ENCODE assay signal across 19 cellular contexts in genomic region chr7:6571160-6571779, GRCh38. TPM values are rescaled to one million over a fixed set of nuclear protein-coding genes. Genes with fewer than 3 reads are reported as not detected.
DNase-seq lines count a peak whose midpoint lies in the region; ATAC-seq and TF ChIP-seq lines count a peak whose summit lies in the region.
"Had no signal": no experiment of that assay in that cellular context is flagged by ENCODE, and none has a peak within 500 bp of the region (broad histone marks: within the 10 kb centered on the region; RNA-seq: fewer than 3 reads in every experiment).

No MANE protein-coding gene starts in this region.

- H3K36me3 Mint-ChIP-seq in activated CD8-positive, alpha-beta T cell treated with anti-CD3 and anti-CD28 coated beads for 36 hours (ENCODE audit: low read depth) = no peaks in the 10 kb centered on the region
- H3K36me3 Mint-ChIP-seq in activated CD8-positive, alpha-beta T cell treated with anti-CD3 and anti-CD28 coated beads, Interleukin-2, amount 10 ng/mL, durations not matched to agents 7 days and 5 days (ENCODE audit: low read depth) = no peaks in the 10 kb centered on the region
- no peaks in the 10 kb centered on the region for H3K36me3 Mint-ChIP-seq in stimulated activated memory B cell treated with anti-CD40 and anti-IgM and Interleukin-4, amounts not matched to agents 10 μg/mL and 1 μg/mL and 100 μg/mL, for 72 hours
- H3K36me3 Mint-ChIP-seq: CD8-positive, alpha-beta memory T cell had no signal

- no peak overlapping the region for H3K4me3 ChIP-seq in RWPE2 (ENCODE audit: severe bottlenecking)
- H3K4me3 ChIP-seq: MG63, thyroid gland had no signal

- ATAC-seq in activated CD8-positive, alpha-beta T cell treated with anti-CD3 and anti-CD28 coated beads for 36 hours = peak; percentile 42
- ATAC-seq in activated CD8-positive, alpha-beta T cell treated with anti-CD3 and anti-CD28 coated beads, Interleukin-2, amount 10 ng/mL, durations not matched to agents 7 days and 5 days = no peak
- ATAC-seq in GM21717 (IDR thresholded peaks at IDR 0.05; ENCODE audit: unreplicated experiment) (peak; percentile 63), RWPE2 (ENCODE audit: low read depth) (peak; percentile 42; the same call in 2 of the 3 replicates), HG03342 (IDR thresholded peaks at IDR 0.05; ENCODE audit: unreplicated experiment) (no peak)
- peak; percentile 31 for ATAC-seq in stimulated activated memory B cell treated with anti-CD40 and anti-IgM and Interleukin-4, amounts not matched to agents 10 μg/mL and 1 μg/mL and 100 μg/mL, for 72 hours

- H3K27me3 ChIP-seq in RWPE2 (ENCODE audit: insufficient read depth, poor library complexity, severe bottlenecking) = no peaks in the 10 kb centered on the region
- H3K27me3 ChIP-seq: MG63, neutrophil, thyroid gland had no signal

- no peak for DNase-seq in activated CD8-positive, alpha-beta T cell treated with anti-CD3 and anti-CD28 coated beads for 36 hours
- DNase-seq in activated CD8-positive, alpha-beta T cell treated with anti-CD3 and anti-CD28 coated beads, Interleukin-2, amount 10 ng/mL, durations not matched to agents 7 days and 5 days = no peak
- DNase-seq in RWPE2 (ENCODE audit: low spot score) (no peak), T1000 (lab: John Stamatoyannopoulos, UW) (no peak)
- DNase-seq in activated CD8-positive, alpha-beta memory T cell treated with anti-CD3 and anti-CD28 coated beads, Interleukin-2, amount 50 U/mL, for 48 hours = no peak
- DNase-seq: activated CD8-positive, alpha-beta memory T cell treated with anti-CD3 and anti-CD28 coated beads for 24 hours; CD8-positive, alpha-beta memory T cell; EL; head of caudate nucleus; MG63; SHP77; T-helper 1 cell; thyroid gland had no signal

- H3K4me1 Mint-ChIP-seq in activated CD8-positive, alpha-beta T cell treated with anti-CD3 and anti-CD28 coated beads for 36 hours (ENCODE audit: low read depth) = peaks cover 6% of the 10 kb centered on the region
- peaks cover 7% of the 10 kb centered on the region for H3K4me1 Mint-ChIP-seq in activated CD8-positive, alpha-beta T cell treated with anti-CD3 and anti-CD28 coated beads, Interleukin-2, amount 10 ng/mL, durations not matched to agents 7 days and 5 days (ENCODE audit: low read depth)
- H3K4me1 Mint-ChIP-seq in stimulated activated memory B cell treated with anti-CD40 and anti-IgM and Interleukin-4, amounts not matched to agents 10 μg/mL and 1 μg/mL and 100 μg/mL, for 72 hours = no peaks in the 10 kb centered on the region

- POLR2A ChIA-PET in activated CD8-positive, alpha-beta T cell treated with anti-CD3 and anti-CD28 coated beads for 36 hours (lab: Charles Lee) = no interaction called here
- POLR2A ChIA-PET in activated CD8-positive, alpha-beta T cell treated with anti-CD3 and anti-CD28 coated beads, Interleukin-2, amount 10 ng/mL, durations not matched to agents 7 days and 5 days (lab: Charles Lee) = interaction anchor here (0.6 kb wide), 1 partner anchor 743 kb away, joined by 3 read pairs; no protein-coding TSS in a partner anchor

- H3K9me3 Mint-ChIP-seq in activated CD8-positive, alpha-beta T cell treated with anti-CD3 and anti-CD28 coated beads for 36 hours = no peaks in the 10 kb centered on the region
- no peaks in the 10 kb centered on the region for H3K9me3 Mint-ChIP-seq in activated CD8-positive, alpha-beta T cell treated with anti-CD3 and anti-CD28 coated beads, Interleukin-2, amount 10 ng/mL, durations not matched to agents 7 days and 5 days (ENCODE audit: insufficient read depth)
- H3K9me3 Mint-ChIP-seq in stimulated activated memory B cell treated with anti-CD40 and anti-IgM and Interleukin-4, amounts not matched to agents 10 μg/mL and 1 μg/mL and 100 μg/mL, for 72 hours = no peaks in the 10 kb centered on the region
- H3K9me3 Mint-ChIP-seq: CD8-positive, alpha-beta memory T cell had no signal

- no peaks in the 10 kb centered on the region for H3K4me1 ChIP-seq in RWPE2 (ENCODE audit: insufficient read depth, poor library complexity, severe bottlenecking)
- H3K4me1 ChIP-seq: thyroid gland had no signal

- CTCF ChIA-PET in activated CD8-positive, alpha-beta T cell treated with anti-CD3 and anti-CD28 coated beads for 36 hours (lab: Charles Lee) = interaction anchor here (0.5 to 2.5 kb wide), 2 partner anchors 12 to 16 kb away, joined by 3 to 8 read pairs; no protein-coding TSS in a partner anchor
- CTCF ChIA-PET in activated CD8-positive, alpha-beta T cell treated with anti-CD3 and anti-CD28 coated beads, Interleukin-2, amount 10 ng/mL, durations not matched to agents 7 days and 5 days (lab: Charles Lee) = interaction anchor here (0.8 to 0.9 kb wide), 2 partner anchors 12 to 13 kb away, joined by 3 to 4 read pairs; no protein-coding TSS in a partner anchor

- H3K4me3 Mint-ChIP-seq in activated CD8-positive, alpha-beta T cell treated with anti-CD3 and anti-CD28 coated beads for 36 hours = no peak overlapping the region
- no peak overlapping the region for H3K4me3 Mint-ChIP-seq in activated CD8-positive, alpha-beta T cell treated with anti-CD3 and anti-CD28 coated beads, Interleukin-2, amount 10 ng/mL, durations not matched to agents 7 days and 5 days
- H3K4me3 Mint-ChIP-seq in stimulated activated memory B cell treated with anti-CD40 and anti-IgM and Interleukin-4, amounts not matched to agents 10 μg/mL and 1 μg/mL and 100 μg/mL, for 72 hours = no peak overlapping the region
- H3K4me3 Mint-ChIP-seq: CD8-positive, alpha-beta memory T cell had no signal

- intact Hi-C loops in activated CD8-positive, alpha-beta T cell treated with anti-CD3 and anti-CD28 coated beads for 36 hours (cut with micrococcal nuclease) = no loop called here

- TF ChIP-seq CTCF in activated CD8-positive, alpha-beta T cell treated with anti-CD3 and anti-CD28 coated beads for 36 hours (IDR thresholded peaks at IDR 0.05) = no peak
- TF ChIP-seq CTCF in RWPE2 (IDR thresholded peaks at IDR 0.05; ENCODE audit: poor library complexity, severe bottlenecking) = no peak

- H3K9me3 ChIP-seq in RWPE2 (ENCODE audit: severe bottlenecking) = no peaks in the 10 kb centered on the region
- H3K9me3 ChIP-seq: neutrophil, thyroid gland had no signal

- no peak overlapping the region for H3K27ac Mint-ChIP-seq in activated CD8-positive, alpha-beta T cell treated with anti-CD3 and anti-CD28 coated beads for 36 hours
- H3K27ac Mint-ChIP-seq in activated CD8-positive, alpha-beta T cell treated with anti-CD3 and anti-CD28 coated beads, Interleukin-2, amount 10 ng/mL, durations not matched to agents 7 days and 5 days = no peak overlapping the region
- H3K27ac Mint-ChIP-seq in stimulated activated memory B cell treated with anti-CD40 and anti-IgM and Interleukin-4, amounts not matched to agents 10 μg/mL and 1 μg/mL and 100 μg/mL, for 72 hours = no peak overlapping the region
- H3K27ac Mint-ChIP-seq: CD8-positive, alpha-beta memory T cell had no signal

- H3K36me3 ChIP-seq in RWPE2 (ENCODE audit: low read depth) = no peaks in the 10 kb centered on the region
- H3K36me3 ChIP-seq: MG63, neutrophil, thyroid gland had no signal

- H3K27ac ChIP-seq in RWPE2 (ENCODE audit: poor library complexity, severe bottlenecking) = no peak overlapping the region
- H3K27ac ChIP-seq: neutrophil, thyroid gland, VCaP had no signal

- no peaks in the 10 kb centered on the region for H3K27me3 Mint-ChIP-seq in activated CD8-positive, alpha-beta T cell treated with anti-CD3 and anti-CD28 coated beads for 36 hours
- H3K27me3 Mint-ChIP-seq in activated CD8-positive, alpha-beta T cell treated with anti-CD3 and anti-CD28 coated beads, Interleukin-2, amount 10 ng/mL, durations not matched to agents 7 days and 5 days (ENCODE audit: low read depth) = peaks cover 2% of the 10 kb centered on the region
- peaks cover 23% of the 10 kb centered on the region for H3K27me3 Mint-ChIP-seq in stimulated activated memory B cell treated with anti-CD40 and anti-IgM and Interleukin-4, amounts not matched to agents 10 μg/mL and 1 μg/mL and 100 μg/mL, for 72 hours

RNA-seq across cellular contexts. Expression of gene ZDHHC4, which starts 6.0 kb away (rescaled TPM):
- total RNA-seq in activated CD8-positive, alpha-beta T cell treated with anti-CD3 and anti-CD28 coated beads for 36 hours = 10 to 100 TPM; 27.8 to 32.0 TPM
- 10 to 100 TPM; 29.3 to 35.7 TPM for total RNA-seq in activated CD8-positive, alpha-beta T cell treated with anti-CD3 and anti-CD28 coated beads, Interleukin-2, amount 10 ng/mL, durations not matched to agents 7 days and 5 days

RNA-seq across cellular contexts. Expression of gene INTS15, which starts 18.6 kb away (rescaled TPM):
- total RNA-seq in activated CD8-positive, alpha-beta T cell treated with anti-CD3 and anti-CD28 coated beads for 36 hours = 10 to 100 TPM; 26.8 to 29.8 TPM
- 10 to 100 TPM; 40.9 to 42.7 TPM for total RNA-seq in activated CD8-positive, alpha-beta T cell treated with anti-CD3 and anti-CD28 coated beads, Interleukin-2, amount 10 ng/mL, durations not matched to agents 7 days and 5 days

RNA-seq across cellular contexts. Expression of gene GRID2IP, which starts 20.0 kb away (rescaled TPM):
- total RNA-seq in activated CD8-positive, alpha-beta T cell treated with anti-CD3 and anti-CD28 coated beads for 36 hours = under 1 TPM; 0.18 to 0.23 TPM
- under 1 TPM in 1 of 2 experiments, not detected in 1; 0.21 TPM for total RNA-seq in activated CD8-positive, alpha-beta T cell treated with anti-CD3 and anti-CD28 coated beads, Interleukin-2, amount 10 ng/mL, durations not matched to agents 7 days and 5 days
- total RNA-seq: cardiac septum had no signal

RNA-seq across cellular contexts. Expression of gene ZNF853, which starts 44.1 kb away (rescaled TPM):
- 1 to 10 TPM; 1.3 to 1.8 TPM for total RNA-seq in activated CD8-positive, alpha-beta T cell treated with anti-CD3 and anti-CD28 coated beads for 36 hours
- 1 to 10 TPM in 1 of 2 experiments, under 1 TPM in 1; 0.78 to 1.0 TPM for total RNA-seq in activated CD8-positive, alpha-beta T cell treated with anti-CD3 and anti-CD28 coated beads, Interleukin-2, amount 10 ng/mL, durations not matched to agents 7 days and 5 days

Comparison
In these comparisons a context has a peak if more than half of its experiments do, and no peak if none do; other contexts are left out.
1. ATAC-seq: peak in activated CD8-positive, alpha-beta T cell treated with anti-CD3 and anti-CD28 coated beads for 36 hours (single experiment), GM21717 (single experiment), RWPE2 (single experiment) and stimulated activated memory B cell treated with anti-CD40 and anti-IgM and Interleukin-4, amounts not matched to agents 10 μg/mL and 1 μg/mL and 100 μg/mL, for 72 hours (single experiment); none in activated CD8-positive, alpha-beta T cell treated with anti-CD3 and anti-CD28 coated beads, Interleukin-2, amount 10 ng/mL, durations not matched to agents 7 days and 5 days (single experiment) and HG03342 (single experiment).